In genomic region chr2:144240656-144241339, GRCh38 we compare ENCODE assay signal across 10 cellular contexts.
A peak's percentile ranks its signal among the peaks of the same experiment; 100 is the strongest.
DNase-seq lines count a peak whose midpoint lies in the region; ATAC-seq and TF ChIP-seq lines count a peak whose summit lies in the region.
"Had no signal": no experiment of that assay in that cellular context is flagged by ENCODE, and none has a peak within 500 bp of the region (broad histone marks: within the 10 kb centered on the region; RNA-seq: fewer than 3 reads in every experiment).

No MANE protein-coding gene starts in this region.

- no peaks in the 10 kb centered on the region for H3K9me3 ChIP-seq in right cardiac atrium (ENCODE audit: control insufficient read depth, low read length)

- H3K27me3 Mint-ChIP-seq in memory B cell, result no peaks in the 10 kb centered on the region

- H3K4me1 Mint-ChIP-seq in memory B cell, result peaks cover 54% of the 10 kb centered on the region

- H3K4me3 ChIP-seq in right cardiac atrium (ENCODE audit: low read length), result no peak overlapping the region
- H3K4me3 ChIP-seq: cardiac muscle cell had no signal

- H3K36me3 Mint-ChIP-seq in memory B cell, result peaks cover 8% of the 10 kb centered on the region

- WGBS in right cardiac atrium, result 60% methylated on average over 3 of the region's 3 CpGs

- intact Hi-C loops in right cardiac atrium (cut with DNase I), result no loop called here

- peak overlapping the region; percentile 75 for H3K27ac Mint-ChIP-seq in memory B cell

- H3K27ac ChIP-seq in right cardiac atrium (ENCODE audit: low read length), result no peak overlapping the region
- H3K27ac ChIP-seq: cardiac muscle cell had no signal

- DNase-seq in memory B cell (ENCODE audit: low spot score in 2 of 2) (peak in 1 of 2 donors; percentile 21), NCI-H1417 treated with DMSO at 0.1 percent for 48 hours (lab: John Stamatoyannopoulos, UW) (no peak), SIG-M5 treated with dmso at 0.1 percent for 504 hours (lab: John Stamatoyannopoulos, UW; ENCODE audit: unreplicated experiment) (no peak), DMS 273 (lab: John Stamatoyannopoulos, UW; ENCODE audit: unreplicated experiment) (no peak), right cardiac atrium (no peak)
- DNase-seq: SIG-M5 had no signal

- H3K9me3 Mint-ChIP-seq in memory B cell, result no peaks in the 10 kb centered on the region

- ATAC-seq in GM21723 (IDR thresholded peaks at IDR 0.05; ENCODE audit: unreplicated experiment) (peak; percentile 91), HG03565 (IDR thresholded peaks at IDR 0.05; ENCODE audit: unreplicated experiment) (peak; percentile 73), memory B cell (ENCODE audit: low read depth) (peak; percentile 82), right cardiac atrium (no peak)

- H3K4me3 Mint-ChIP-seq in memory B cell, result peak overlapping the region; percentile 51

- H3K27me3 ChIP-seq in right cardiac atrium (ENCODE audit: control insufficient read depth, insufficient read depth), result no peaks in the 10 kb centered on the region
- H3K27me3 ChIP-seq: cardiac muscle cell had no signal

- H3K4me1 ChIP-seq in right cardiac atrium (ENCODE audit: control insufficient read depth, insufficient read depth, low read length), result peaks cover 6% of the 10 kb centered on the region

- TF ChIP-seq POLR2A in GM18526 (IDR thresholded peaks at IDR 0.05; ENCODE audit: extremely low read depth, insufficient read length), result peak; percentile 23

Comparison
In these comparisons a context has a peak if more than half of its experiments do, and no peak if none do; other contexts are left out.
1. ATAC-seq: peak in GM21723 (single experiment), HG03565 (single experiment) and memory B cell (single experiment); none in right cardiac atrium (0 of 2).